ENCODE assay signal across 19 cellular contexts in genomic region chr20:19832875-19833274, GRCh38.
A peak's percentile ranks its signal among the peaks of the same experiment; 100 is the strongest.
DNase-seq lines count a peak whose midpoint lies in the region; ATAC-seq lines count a peak whose summit lies in the region.
"Had no signal": no experiment of that assay in that cellular context is flagged by ENCODE, and none has a peak within 500 bp of the region (broad histone marks: within the 10 kb centered on the region; RNA-seq: fewer than 3 reads in every experiment).

No MANE protein-coding gene starts in this region.

- ATAC-seq in stimulated activated naive CD8-positive, alpha-beta T cell treated with anti-CD3 and anti-CD28 coated beads, Interleukin-15, Interleukin-2, amounts not matched to agents 100 U/mL and 50 U/mL, for 24 hours, result peak; percentile 66
- ATAC-seq in HG02885 (IDR thresholded peaks at IDR 0.05; ENCODE audit: poor library complexity, unreplicated experiment), result no peak

- intact Hi-C loops in cardiac septum (cut with DNase I), result loop anchor here (5.0 kb wide), 1 partner anchor 46 kb away; no protein-coding TSS in a partner anchor

- peak; percentile 66 for DNase-seq in stimulated activated CD4-positive, alpha-beta T cell treated with anti-CD3 and anti-CD28 coated beads, Interleukin-15, amount 100 ng/mL, for 24 hours
- no peak for DNase-seq in stimulated activated CD4-positive, alpha-beta T cell treated with anti-CD3 and anti-CD28 coated beads, Interleukin-4, amount 100 ng/mL, for 1 hour
- DNase-seq in NCI-H82 (lab: John Stamatoyannopoulos, UW), result peak; percentile 97
- peak; percentile 15 for DNase-seq in myocyte (ENCODE audit: low read depth)
- peak; percentile 51 for DNase-seq in stimulated activated naive CD8-positive, alpha-beta T cell treated with anti-CD3 and anti-CD28 coated beads, Interleukin-15, Interleukin-2, amounts not matched to agents 100 U/mL and 50 U/mL, for 24 hours
- no peak for DNase-seq in NCI-H1105 treated with DMSO at 0.1 percent for 48 hours (lab: John Stamatoyannopoulos, UW)
- DNase-seq in cardiac septum (ENCODE audit: low spot score), result no peak
- DNase-seq: activated CD8-positive, alpha-beta memory T cell treated with anti-CD3 and anti-CD28 coated beads, Interleukin-2, amount 50 U/mL, for 4 hours; colonic mucosa; COR-L47; GM23248; midbrain; NCI-H1417; NCI-H774; nephron progenitor cell; posterior cingulate gyrus; stomach; T-helper 1 cell had no signal

Comparison
In these comparisons a context has a peak if more than half of its experiments do, and no peak if none do; other contexts are left out.
1. DNase-seq: peak in stimulated activated CD4-positive, alpha-beta T cell treated with anti-CD3 and anti-CD28 coated beads, Interleukin-15, amount 100 ng/mL, for 24 hours (single experiment), NCI-H82 (single experiment), myocyte (single experiment) and stimulated activated naive CD8-positive, alpha-beta T cell treated with anti-CD3 and anti-CD28 coated beads, Interleukin-15, Interleukin-2, amounts not matched to agents 100 U/mL and 50 U/mL, for 24 hours (single experiment); none in stimulated activated CD4-positive, alpha-beta T cell treated with anti-CD3 and anti-CD28 coated beads, Interleukin-4, amount 100 ng/mL, for 1 hour (single experiment), NCI-H1105 treated with DMSO at 0.1 percent for 48 hours (single experiment) and cardiac septum (single experiment).